ENCODE assay signal across 29 cellular contexts in genomic region chr1:198099755-198100154, GRCh38.
"Had no signal": no experiment of that assay in that cellular context is flagged by ENCODE, and none has a peak within 500 bp of the region (broad histone marks: within the 10 kb centered on the region; RNA-seq: fewer than 3 reads in every experiment).

No MANE protein-coding gene starts in this region.

- H3K4me1 ChIP-seq: stomach, suprapubic skin, testis, thyroid gland, tibial nerve, transverse colon, upper lobe of left lung, upper lobe of right lung, uterus, vagina had no signal

- DNase-seq: stimulated activated CD4-positive, alpha-beta T cell treated with anti-CD3 and anti-CD28 coated beads, Interleukin-2, amount 100 ng/mL, for 48 hours; stimulated activated CD4-positive, alpha-beta T cell treated with anti-CD3 and anti-CD28 coated beads, Interleukin-4, amount 100 ng/mL, for 1 hour; stimulated activated CD4-positive, alpha-beta T cell treated with anti-CD3 and anti-CD28 coated beads, Interleukin-4, amount 100 ng/mL, for 24 hours; stimulated activated CD4-positive, alpha-beta T cell treated with anti-CD3 and anti-CD28 coated beads, Interleukin-4, amount 100 ng/mL, for 4 hours; stimulated activated CD8-positive, alpha-beta memory T cell treated with anti-CD3 and anti-CD28 coated beads, Interleukin-4, amount 100 ng/mL, for 48 hours; stimulated activated naive B cell treated with anti-CD40 and anti-IgM and Interleukin-4, amounts not matched to agents 10 μg/mL and 1 μg/mL and 100 μg/mL, for 72 hours; stimulated activated naive CD4-positive, alpha-beta T cell; stimulated activated naive CD4-positive, alpha-beta T cell treated with Interleukin-2 at 50 U/mL for 16 hours; stimulated activated naive CD8-positive, alpha-beta T cell treated with anti-CD3 and anti-CD28 coated beads, Interleukin-15, amount 100 ng/mL, for 72 hours; stimulated activated naive CD8-positive, alpha-beta T cell treated with anti-CD3 and anti-CD28 coated beads, Interleukin-15, Interleukin-2, amounts not matched to agents 100 U/mL and 50 U/mL, for 24 hours; stomach; substantia nigra; testis; thyroid gland; tibial artery; transverse colon; trophoblast cell; upper lobe of left lung; upper lobe of right lung; uterus had no signal

- H3K36me3 Mint-ChIP-seq: stimulated activated effector memory CD8-positive, alpha-beta T cell treated with anti-CD3 and anti-CD28 coated beads, Interleukin-12 subunit alpha, Interleukin-12 subunit beta, amount 100 ng/mL, for 72 hours; stimulated activated memory B cell treated with anti-CD40 and anti-IgM and Interleukin-4, amounts not matched to agents 10 μg/mL and 1 μg/mL and 100 μg/mL, for 72 hours; stimulated activated naive B cell treated with anti-CD40 and anti-IgM and Interleukin-4, amounts not matched to agents 10 μg/mL and 1 μg/mL and 100 μg/mL, for 72 hours; type B pancreatic cell had no signal

- H3K27me3 Mint-ChIP-seq: stimulated activated naive CD8-positive, alpha-beta T cell treated with anti-CD3 and anti-CD28 coated beads, Interleukin-15, amount 100 ng/mL, for 72 hours; stimulated activated naive CD8-positive, alpha-beta T cell treated with anti-CD3 and anti-CD28 coated beads, Interleukin-15, Interleukin-2, amounts not matched to agents 100 ng/mL and 50 ng/mL, for 24 hours had no signal

- H3K27ac Mint-ChIP-seq: stimulated activated effector memory CD8-positive, alpha-beta T cell treated with anti-CD3 and anti-CD28 coated beads, Interleukin-12 subunit alpha, Interleukin-12 subunit beta, amount 100 ng/mL, for 72 hours; stimulated activated memory B cell treated with anti-CD40 and anti-IgM and Interleukin-4, amounts not matched to agents 10 μg/mL and 1 μg/mL and 100 μg/mL, for 72 hours; stimulated activated naive B cell treated with anti-CD40 and anti-IgM and Interleukin-4, amounts not matched to agents 10 μg/mL and 1 μg/mL and 100 μg/mL, for 72 hours; stimulated activated naive CD8-positive, alpha-beta T cell treated with anti-CD3 and anti-CD28 coated beads, Interleukin-15, amount 100 ng/mL, for 72 hours; stimulated activated naive CD8-positive, alpha-beta T cell treated with anti-CD3 and anti-CD28 coated beads, Interleukin-15, Interleukin-2, amounts not matched to agents 100 ng/mL and 50 ng/mL, for 24 hours; type B pancreatic cell had no signal

- ATAC-seq: stimulated activated effector memory CD8-positive, alpha-beta T cell treated with anti-CD3 and anti-CD28 coated beads, Interleukin-12 subunit alpha, Interleukin-12 subunit beta, amount 100 ng/mL, for 72 hours; stimulated activated memory B cell treated with anti-CD40 and anti-IgM and Interleukin-4, amounts not matched to agents 10 μg/mL and 1 μg/mL and 100 μg/mL, for 72 hours; stimulated activated naive B cell treated with anti-CD40 and anti-IgM and Interleukin-4, amounts not matched to agents 10 μg/mL and 1 μg/mL and 100 μg/mL, for 72 hours; stimulated activated naive CD8-positive, alpha-beta T cell treated with anti-CD3 and anti-CD28 coated beads, Interleukin-15, amount 100 ng/mL, for 72 hours; stimulated activated naive CD8-positive, alpha-beta T cell treated with anti-CD3 and anti-CD28 coated beads, Interleukin-15, Interleukin-2, amounts not matched to agents 100 U/mL and 50 U/mL, for 24 hours; upper lobe of right lung had no signal

- H3K4me3 ChIP-seq: stomach, suprapubic skin, testis, thoracic aorta, thyroid gland, tibial artery, tibial nerve, transverse colon, upper lobe of left lung, upper lobe of right lung, uterus, vagina had no signal

- H3K4me1 Mint-ChIP-seq: stimulated activated memory B cell treated with anti-CD40 and anti-IgM and Interleukin-4, amounts not matched to agents 10 μg/mL and 1 μg/mL and 100 μg/mL, for 72 hours; stimulated activated naive B cell treated with anti-CD40 and anti-IgM and Interleukin-4, amounts not matched to agents 10 μg/mL and 1 μg/mL and 100 μg/mL, for 72 hours had no signal

- H3K9me3 Mint-ChIP-seq: stimulated activated effector memory CD8-positive, alpha-beta T cell treated with anti-CD3 and anti-CD28 coated beads, Interleukin-12 subunit alpha, Interleukin-12 subunit beta, amount 100 ng/mL, for 72 hours; stimulated activated memory B cell treated with anti-CD40 and anti-IgM and Interleukin-4, amounts not matched to agents 10 μg/mL and 1 μg/mL and 100 μg/mL, for 72 hours; stimulated activated naive B cell treated with anti-CD40 and anti-IgM and Interleukin-4, amounts not matched to agents 10 μg/mL and 1 μg/mL and 100 μg/mL, for 72 hours; stimulated activated naive CD8-positive, alpha-beta T cell treated with anti-CD3 and anti-CD28 coated beads, Interleukin-15, Interleukin-2, amounts not matched to agents 100 ng/mL and 50 ng/mL, for 24 hours; type B pancreatic cell had no signal

- H3K9me3 ChIP-seq: stomach, suprapubic skin, testis, thoracic aorta, thyroid gland, tibial artery, tibial nerve, transverse colon, upper lobe of left lung, upper lobe of right lung, uterus, vagina had no signal

- H3K36me3 ChIP-seq: stomach, suprapubic skin, thoracic aorta, thyroid gland, tibial artery, tibial nerve, transverse colon, upper lobe of left lung, upper lobe of right lung, uterus, vagina had no signal

- H3K4me3 Mint-ChIP-seq: stimulated activated effector memory CD8-positive, alpha-beta T cell treated with anti-CD3 and anti-CD28 coated beads, Interleukin-12 subunit alpha, Interleukin-12 subunit beta, amount 100 ng/mL, for 72 hours; stimulated activated memory B cell treated with anti-CD40 and anti-IgM and Interleukin-4, amounts not matched to agents 10 μg/mL and 1 μg/mL and 100 μg/mL, for 72 hours; stimulated activated naive B cell treated with anti-CD40 and anti-IgM and Interleukin-4, amounts not matched to agents 10 μg/mL and 1 μg/mL and 100 μg/mL, for 72 hours; stimulated activated naive CD8-positive, alpha-beta T cell treated with anti-CD3 and anti-CD28 coated beads, Interleukin-15, amount 100 ng/mL, for 72 hours; stimulated activated naive CD8-positive, alpha-beta T cell treated with anti-CD3 and anti-CD28 coated beads, Interleukin-15, Interleukin-2, amounts not matched to agents 100 ng/mL and 50 ng/mL, for 24 hours; type B pancreatic cell had no signal

- H3K27ac ChIP-seq: stomach, suprapubic skin, testis, thoracic aorta, thyroid gland, tibial artery, tibial nerve, transverse colon, upper lobe of left lung, upper lobe of right lung, uterus, vagina had no signal

- FAIRE-seq: urothelium cell line had no signal

- H3K27me3 ChIP-seq: stomach, suprapubic skin, testis, thyroid gland, tibial artery, tibial nerve, transverse colon, upper lobe of left lung, upper lobe of right lung, uterus, vagina had no signal
